In the genomic region with DNA sequence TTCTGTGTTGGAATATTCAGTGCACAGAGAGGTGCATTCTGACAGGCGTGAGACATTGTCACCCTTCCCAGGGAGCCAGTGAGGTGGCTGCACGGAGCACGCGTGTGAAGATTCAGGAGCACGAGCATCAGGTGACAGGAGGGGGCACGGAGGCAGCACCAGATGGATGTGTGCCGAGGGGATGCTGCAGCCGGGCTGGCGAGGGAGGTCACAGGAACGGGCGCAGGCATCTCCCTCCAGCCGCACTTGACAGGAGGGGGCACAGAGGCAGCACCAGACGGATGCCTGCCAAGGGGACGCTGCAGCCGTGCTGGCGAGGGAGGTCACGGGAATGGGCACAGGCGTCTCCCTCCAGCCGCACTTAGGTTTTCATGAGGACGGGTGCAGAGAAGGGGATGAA, we compare ENCODE assay signal across 27 cellular contexts.
A peak's percentile ranks its signal among the peaks of the same experiment; 100 is the strongest.
DNase-seq lines count a peak whose midpoint lies in the region; ATAC-seq and TF ChIP-seq lines count a peak whose summit lies in the region.
"Had no signal": no experiment of that assay in that cellular context is flagged by ENCODE, and none has a peak within 500 bp of the region (broad histone marks: within the 10 kb centered on the region; RNA-seq: fewer than 3 reads in every experiment).

No MANE protein-coding gene starts in this region.

- TF ChIP-seq RAD21 in IMR-90 (IDR thresholded peaks at IDR 0.05; ENCODE audit: low read length) = no peak

- no peak for TF ChIP-seq EP300 in sigmoid colon (IDR thresholded peaks at IDR 0.05)

- TF ChIP-seq POLR2A in IMR-90 (IDR thresholded peaks at IDR 0.05; ENCODE audit: low read depth, low read length) (no peak), sigmoid colon (IDR thresholded peaks at IDR 0.05) (no peak), prostate gland (IDR thresholded peaks at IDR 0.05) (no peak)

- H2BK15ac ChIP-seq in IMR-90 (ENCODE audit: low read depth, low read length) = no peak overlapping the region

- no peak overlapping the region for H2BK5ac ChIP-seq in IMR-90 (ENCODE audit: low read depth, low read length, poor library complexity, severe bottlenecking)

- no peak overlapping the region for H3K56ac ChIP-seq in IMR-90 (ENCODE audit: extremely low read depth, insufficient read depth, low read length)

- WGBS in IMR-90 (ENCODE audit: extremely low coverage in 2 of 2, insufficient read length in 1 of 2), 2 experiments = 94% methylated on average over 7 of the region's 20 CpGs; no CpG with 5 or more reads in 1 of the 2 experiments
- WGBS in sigmoid colon, 2 donors = 91 to 95% methylated on average over 20 of the region's 20 CpGs
- whole genome bisulfite sequencing in prostate gland = 81% methylated on average over 20 of the region's 20 CpGs

- POLR2A ChIA-PET in IMR-90 (lab: Charles Lee; ENCODE audit: unreplicated experiment) = no interaction called here
- POLR2A ChIA-PET in activated CD8-positive, alpha-beta T cell treated with anti-CD3 and anti-CD28 coated beads for 36 hours (lab: Charles Lee) = no interaction called here

- H3K4ac ChIP-seq in IMR-90 (ENCODE audit: low read depth, low read length) = no peak overlapping the region

- no peak overlapping the region for H3K23ac ChIP-seq in IMR-90 (ENCODE audit: low read depth, low read length)

- peaks cover 2% of the 10 kb centered on the region; the same call in 1 of the 2 replicates for H3K36me3 ChIP-seq in IMR-90 (ENCODE audit: control insufficient read depth, insufficient read depth, low read length)
- H3K36me3 ChIP-seq in sigmoid colon = no peaks in the 10 kb centered on the region
- H3K36me3 ChIP-seq in prostate gland = no peaks in the 10 kb centered on the region
- H3K36me3 ChIP-seq: BE2C had no signal

- no peak overlapping the region for H4K5ac ChIP-seq in IMR-90 (ENCODE audit: low read depth, low read length)

- no peak overlapping the region for H3K4me3 Mint-ChIP-seq in mesothelial cell of epicardium
- no peak overlapping the region for H3K4me3 Mint-ChIP-seq in activated CD8-positive, alpha-beta T cell treated with anti-CD3 and anti-CD28 coated beads for 36 hours
- H3K4me3 Mint-ChIP-seq: activated CD8-positive, alpha-beta memory T cell treated with anti-CD3 and anti-CD28 coated beads, Interleukin-2, amount 10 ng/mL, durations not matched to agents 7 days and 5 days; activated naive CD4-positive, alpha-beta T cell treated with anti-CD3 and anti-CD28 coated beads, Interleukin-2, amount 50 U/mL, for 24 hours; activated T-helper 1 cell treated with anti-CD3 and anti-CD28 coated beads, Interleukin-12 subunit alpha, Interleukin-12 subunit beta, Interleukin-2, Interleukin-4 antibody, amounts not matched to agents 30 ng/mL and 10 ng/mL and 1 ng/mL, durations not matched to agents 14 hours and 24 hours and 36 hours; T-helper 17 cell had no signal

- H3K27me3 Mint-ChIP-seq in mesothelial cell of epicardium (ENCODE audit: low read depth) = no peaks in the 10 kb centered on the region
- H3K27me3 Mint-ChIP-seq in activated CD8-positive, alpha-beta T cell treated with anti-CD3 and anti-CD28 coated beads for 36 hours = peaks cover 20% of the 10 kb centered on the region

- DNase-seq in IMR-90 (no peak), mesothelial cell of epicardium (ENCODE audit: low spot score in 2 of 2, unreplicated experiment in 2 of 2) (no peak), sigmoid colon (no peak), NCI-H345 treated with DMSO at 0.1 percent for 48 hours (lab: John Stamatoyannopoulos, UW; ENCODE audit: unreplicated experiment) (no peak), prostate gland (ENCODE audit: low spot score) (no peak)
- DNase-seq in activated CD8-positive, alpha-beta T cell treated with anti-CD3 and anti-CD28 coated beads for 36 hours = no peak
- DNase-seq: activated CD4-positive, alpha-beta T cell treated with anti-CD3 and anti-CD28 coated beads for 48 hours; activated CD8-positive, alpha-beta memory T cell treated with anti-CD3 and anti-CD28 coated beads, Interleukin-2, amount 10 ng/mL, durations not matched to agents 7 days and 5 days; BE2C; DMS79; effector memory CD4-positive, alpha-beta T cell; left cardiac atrium; NCI-H1092 treated with DMSO at 0.1 percent for 48 hours; NCI-H2029; small intestine; stimulated activated CD4-positive, alpha-beta T cell treated with anti-CD3 and anti-CD28 coated beads, Interleukin-2, amount 100 ng/mL, for 48 hours; stimulated activated naive CD4-positive, alpha-beta T cell; T-helper 17 cell had no signal

- peaks cover 37 to 98% of the 10 kb centered on the region in 2 experiments for H3K79me1 ChIP-seq in IMR-90 (ENCODE audit: low read depth in 1 of 2, low read length in 2 of 2)

- H3K4me1 Mint-ChIP-seq in mesothelial cell of epicardium = peaks cover 64% of the 10 kb centered on the region
- H3K4me1 Mint-ChIP-seq in activated CD8-positive, alpha-beta T cell treated with anti-CD3 and anti-CD28 coated beads for 36 hours (ENCODE audit: low read depth) = peaks cover 2% of the 10 kb centered on the region

- dilution Hi-C loops in IMR-90 (cut with HindIII; ENCODE audit: low sequenced_read_pairs, unreplicated experiment) = no loop called here

- peaks cover 35% of the 10 kb centered on the region for H3K4me1 ChIP-seq in IMR-90 (ENCODE audit: control insufficient read depth, insufficient read depth, low read length)
- H3K4me1 ChIP-seq in sigmoid colon = peaks cover 0 to 97% (median 89%) of the 10 kb centered on the region in 4 donors
- H3K4me1 ChIP-seq in prostate gland (replicated peaks) = peaks cover 5% of the 10 kb centered on the region

- peak overlapping the region; percentile 80 for H3K27ac Mint-ChIP-seq in mesothelial cell of epicardium
- H3K27ac Mint-ChIP-seq in activated CD8-positive, alpha-beta T cell treated with anti-CD3 and anti-CD28 coated beads for 36 hours = no peak overlapping the region
- H3K27ac Mint-ChIP-seq: activated CD8-positive, alpha-beta memory T cell treated with anti-CD3 and anti-CD28 coated beads, Interleukin-2, amount 10 ng/mL, durations not matched to agents 7 days and 5 days; activated naive CD4-positive, alpha-beta T cell treated with anti-CD3 and anti-CD28 coated beads, Interleukin-2, amount 50 U/mL, for 24 hours; activated T-helper 1 cell treated with anti-CD3 and anti-CD28 coated beads, Interleukin-12 subunit alpha, Interleukin-12 subunit beta, Interleukin-2, Interleukin-4 antibody, amounts not matched to agents 30 ng/mL and 10 ng/mL and 1 ng/mL, durations not matched to agents 14 hours and 24 hours and 36 hours; T-helper 17 cell had no signal

- H3K4me2 ChIP-seq in IMR-90 (ENCODE audit: low read depth, low read length) = no peak overlapping the region
- H3K4me2 ChIP-seq: A549 had no signal

- no peaks in the 10 kb centered on the region for H3K36me3 Mint-ChIP-seq in mesothelial cell of epicardium
- no peaks in the 10 kb centered on the region for H3K36me3 Mint-ChIP-seq in activated CD8-positive, alpha-beta T cell treated with anti-CD3 and anti-CD28 coated beads for 36 hours (ENCODE audit: low read depth)
- H3K36me3 Mint-ChIP-seq: activated CD8-positive, alpha-beta memory T cell treated with anti-CD3 and anti-CD28 coated beads, Interleukin-2, amount 10 ng/mL, durations not matched to agents 7 days and 5 days; activated naive CD4-positive, alpha-beta T cell treated with anti-CD3 and anti-CD28 coated beads, Interleukin-2, amount 50 U/mL, for 24 hours had no signal

- H2BK20ac ChIP-seq in IMR-90 (ENCODE audit: low read depth, low read length) = no peak overlapping the region

- peaks cover 74% of the 10 kb centered on the region for H4K20me1 ChIP-seq in IMR-90 (ENCODE audit: insufficient read depth, low read length)

- no peak overlapping the region for H3K4me3 ChIP-seq in IMR-90 (ENCODE audit: insufficient read depth, low read depth, low read length)
- no peak overlapping the region for H3K4me3 ChIP-seq in sigmoid colon
- no peak overlapping the region for H3K4me3 ChIP-seq in prostate gland
- H3K4me3 ChIP-seq: A549, GM12878, SJSA1 had no signal

- no peak overlapping the region for H3K14ac ChIP-seq in IMR-90 (replicated peaks; ENCODE audit: low read depth, low read length)

- no peak for TF ChIP-seq CTCF in IMR-90 (conservative IDR thresholded peaks at IDR 0.05; ENCODE audit: low read depth, low read length)
- no peak for TF ChIP-seq CTCF in mesothelial cell of epicardium (IDR thresholded peaks at IDR 0.05; ENCODE audit: unreplicated experiment)
- TF ChIP-seq CTCF in sigmoid colon (IDR thresholded peaks at IDR 0.05) = no peak
- no peak for TF ChIP-seq CTCF in activated CD8-positive, alpha-beta T cell treated with anti-CD3 and anti-CD28 coated beads for 36 hours (IDR thresholded peaks at IDR 0.05)
- no peak for TF ChIP-seq CTCF in prostate gland (IDR thresholded peaks at IDR 0.05)

- no peak for ATAC-seq in IMR-90 (ENCODE audit: low read depth)
- ATAC-seq in HG02938 (IDR thresholded peaks at IDR 0.05; ENCODE audit: unreplicated experiment) = no peak
- no peak for ATAC-seq in activated CD8-positive, alpha-beta T cell treated with anti-CD3 and anti-CD28 coated beads for 36 hours
- ATAC-seq: activated CD8-positive, alpha-beta memory T cell treated with anti-CD3 and anti-CD28 coated beads, Interleukin-2, amount 10 ng/mL, durations not matched to agents 7 days and 5 days; esophagus mucosa; GM12878; left cardiac atrium; T-helper 17 cell had no signal

- in situ Hi-C loops in IMR-90 (cut with MboI; ENCODE audit: low sequenced_read_pairs) = no loop called here

- H2AK9ac ChIP-seq in IMR-90 (replicated peaks; ENCODE audit: low read depth, low read length, poor library complexity) = no peak overlapping the region

- intact Hi-C loops in IMR-90 (cut with micrococcal nuclease) (no loop called here), sigmoid colon (cut with DNase I) (loop anchor here (1.0 to 5.0 kb wide), 2 partner anchors 9 to 111 kb away; no protein-coding TSS in a partner anchor), prostate gland (cut with DNase I) (no loop called here)
- intact Hi-C loops in activated CD8-positive, alpha-beta T cell treated with anti-CD3 and anti-CD28 coated beads for 36 hours (cut with micrococcal nuclease) = no loop called here

- H3K9me3 ChIP-seq in IMR-90 (ENCODE audit: control insufficient read depth, insufficient read depth, low read length) = no peaks in the 10 kb centered on the region
- no peaks in the 10 kb centered on the region for H3K9me3 ChIP-seq in sigmoid colon
- no peaks in the 10 kb centered on the region for H3K9me3 ChIP-seq in prostate gland
- H3K9me3 ChIP-seq: A549, BE2C, SJSA1 had no signal

- no peak overlapping the region for H3K18ac ChIP-seq in IMR-90 (ENCODE audit: low read depth, low read length)

- H2AFZ ChIP-seq in IMR-90 (replicated peaks; ENCODE audit: low read length, poor library complexity) = no peak overlapping the region

- H3K27ac ChIP-seq in IMR-90 (ENCODE audit: insufficient read depth, low read length) (no peak overlapping the region), cingulate gyrus (ENCODE audit: low read depth, low read length) (peak overlapping the region; percentile 98), sigmoid colon (peak overlapping the region; percentile 88 to 93 (median 89)), prostate gland (peak overlapping the region in 1 of 2 donors; percentile 40)
- H3K27ac ChIP-seq: A549, SJSA1 had no signal

- peak overlapping the region; percentile 14; the same call in 1 of the 2 replicates for H2AK5ac ChIP-seq in IMR-90 (ENCODE audit: low read depth, low read length)

- no peak overlapping the region for H4K91ac ChIP-seq in IMR-90 (ENCODE audit: insufficient read depth, low read depth, low read length)

- no TSS peak for BruUV-seq in IMR-90 (replicated peaks; lab: Mats Ljungman, UMichigan)

- CTCF ChIA-PET in IMR-90 (lab: Yijun Ruan, JAX) = no interaction called here
- CTCF ChIA-PET in activated CD8-positive, alpha-beta T cell treated with anti-CD3 and anti-CD28 coated beads for 36 hours (lab: Charles Lee) = no interaction called here

- H2BK120ac ChIP-seq in IMR-90 (ENCODE audit: low read depth, low read length) = no peak overlapping the region

- no peak overlapping the region for H3K9ac ChIP-seq in IMR-90 (ENCODE audit: low read depth, low read length)

- no peak overlapping the region for H4K8ac ChIP-seq in IMR-90 (ENCODE audit: low read depth in 2 of 2, low read length in 2 of 2)

- peaks cover 31% of the 10 kb centered on the region for H3K9me1 ChIP-seq in IMR-90 (ENCODE audit: insufficient read depth, low read length)

- no peaks in the 10 kb centered on the region for H3K9me3 Mint-ChIP-seq in mesothelial cell of epicardium
- H3K9me3 Mint-ChIP-seq in activated CD8-positive, alpha-beta T cell treated with anti-CD3 and anti-CD28 coated beads for 36 hours = no peaks in the 10 kb centered on the region
- H3K9me3 Mint-ChIP-seq: activated naive CD4-positive, alpha-beta T cell treated with anti-CD3 and anti-CD28 coated beads, Interleukin-2, amount 50 U/mL, for 24 hours; activated T-helper 1 cell treated with anti-CD3 and anti-CD28 coated beads, Interleukin-12 subunit alpha, Interleukin-12 subunit beta, Interleukin-2, Interleukin-4 antibody, amounts not matched to agents 30 ng/mL and 10 ng/mL and 1 ng/mL, durations not matched to agents 14 hours and 24 hours and 36 hours; nephron had no signal

- H3K27me3 ChIP-seq in IMR-90 (ENCODE audit: control insufficient read depth, insufficient read depth, low read length) = no peaks in the 10 kb centered on the region
- no peaks in the 10 kb centered on the region for H3K27me3 ChIP-seq in sigmoid colon
- no peaks in the 10 kb centered on the region for H3K27me3 ChIP-seq in prostate gland (replicated peaks; ENCODE audit: insufficient read depth)
- H3K27me3 ChIP-seq: BE2C, SJSA1 had no signal
